8 cellular contexts compared by ENCODE assay signal in genomic region chr6:26420607-26421235, GRCh38. TPM values are rescaled to one million over a fixed set of nuclear protein-coding genes. Genes with fewer than 3 reads are reported as not detected.
DNase-seq lines count a peak whose midpoint lies in the region; ATAC-seq and TF ChIP-seq lines count a peak whose summit lies in the region.

No MANE protein-coding gene starts in this region.

- peak; percentile 43 for TF ChIP-seq CTCF in AG09309 (IDR thresholded peaks at IDR 0.05; ENCODE audit: control insufficient read depth, insufficient read depth, low read depth, low read length, missing control alignments)
- peak; percentile 74 for TF ChIP-seq CTCF in GM12864 (IDR thresholded peaks at IDR 0.05; ENCODE audit: low read depth, low read length, missing control alignments)
- TF ChIP-seq CTCF in lower leg skin (IDR thresholded peaks at IDR 0.05): no peak

- H3K9ac ChIP-seq in rectal smooth muscle tissue (ENCODE audit: low read length): no peak overlapping the region

- H3K9me3 ChIP-seq in KOPT-K1 (ENCODE audit: insufficient read depth, low read length, poor library complexity, severe bottlenecking): peaks cover 22% of the 10 kb centered on the region

- ATAC-seq in left ventricle myocardium superior: peak; percentile 44
- ATAC-seq in GM18517 (IDR thresholded peaks at IDR 0.05; ENCODE audit: unreplicated experiment): no peak

- WGBS in lower leg skin, 2 donors: 16 to 22% methylated on average over 6 of the region's 6 CpGs

- peak overlapping the region; percentile 64 for H3K27ac ChIP-seq in KOPT-K1 (ENCODE audit: low read depth, low read length, poor library complexity, severe bottlenecking)
- H3K27ac ChIP-seq in rectal smooth muscle tissue (ENCODE audit: low read depth, low read length): peak overlapping the region; percentile 71

- TF ChIP-seq POLR2A in lower leg skin (IDR thresholded peaks at IDR 0.05): no peak

- H3K36me3 ChIP-seq in KOPT-K1 (ENCODE audit: insufficient read depth, low read length) (no peaks in the 10 kb centered on the region), rectal smooth muscle tissue (ENCODE audit: control insufficient read depth, insufficient read depth, low read length) (no peaks in the 10 kb centered on the region)

- peaks cover 5% of the 10 kb centered on the region for H3K4me1 ChIP-seq in rectal smooth muscle tissue (ENCODE audit: control insufficient read depth, insufficient read depth, low read length)

- no peaks in the 10 kb centered on the region for H3K27me3 ChIP-seq in rectal smooth muscle tissue (ENCODE audit: control insufficient read depth, insufficient read depth, low read length)

- peak overlapping the region; percentile 16 for H3K4me3 ChIP-seq in AG09309 (ENCODE audit: control insufficient read depth, low read depth, low read length)
- H3K4me3 ChIP-seq in GM12864 (ENCODE audit: low read depth, low read length): peak overlapping the region; percentile 75; the same call in 1 of the 2 replicates
- peak overlapping the region; percentile 37 for H3K4me3 ChIP-seq in rectal smooth muscle tissue (ENCODE audit: low read length)
- no peak overlapping the region for H3K4me3 ChIP-seq in lower leg skin (ENCODE audit: low read depth, poor library complexity, severe bottlenecking)

- no peak for DNase-seq in AG09309 (ENCODE audit: low read depth)
- DNase-seq in GM12864 (ENCODE audit: low read depth): no peak
- DNase-seq in activated naive CD4-positive, alpha-beta T cell treated with anti-CD3 and anti-CD28 coated beads, Interleukin-2, amount 50 U/mL, for 16 hours: peak; percentile 16
- DNase-seq in left ventricle myocardium superior: no peak
- no peak for DNase-seq in lower leg skin (ENCODE audit: low spot score in 2 of 2)

- intact Hi-C loops in left ventricle myocardium superior (cut with micrococcal nuclease): no loop called here
- intact Hi-C loops in lower leg skin (cut with DNase I; ENCODE audit: low total_unique reads): no loop called here

RNA-seq across cellular contexts. Expression of gene BTN3A1, which starts 18.6 kb away (rescaled TPM):
- 9.4 TPM for total RNA-seq in left ventricle myocardium superior
- total RNA-seq in lower leg skin: 10 to 100 TPM; 10.4 to 17.7 (median 15.1) TPM

RNA-seq across cellular contexts. Expression of gene BTN3A3, which starts 19.6 kb away (rescaled TPM):
- total RNA-seq in left ventricle myocardium superior (8.9 TPM), lower leg skin (10 to 100 TPM in 2 of 4 donors, 1 to 10 TPM in 2; 4.5 to 16.7 (median 11.3) TPM)

RNA-seq across cellular contexts. Expression of gene BTN2A1, which starts 37.0 kb away (rescaled TPM):
- total RNA-seq in left ventricle myocardium superior: 14.6 TPM
- total RNA-seq in lower leg skin: 10 to 100 TPM in 3 of 4 donors, 1 to 10 TPM in 1; 9.9 to 16.4 (median 12.0) TPM

RNA-seq across cellular contexts. Expression of gene BTN2A2, which starts 37.8 kb away (rescaled TPM):
- total RNA-seq in left ventricle myocardium superior: 4.5 TPM
- total RNA-seq in lower leg skin: 10 to 100 TPM in 2 of 4 donors, 1 to 10 TPM in 2; 8.0 to 14.4 (median 10.2) TPM

RNA-seq across cellular contexts. Expression of gene BTN3A2, which starts 55.7 kb away (rescaled TPM):
- total RNA-seq in left ventricle myocardium superior: 15.5 TPM
- total RNA-seq in lower leg skin: 10 to 100 TPM in 3 of 4 donors, 1 to 10 TPM in 1; 9.9 to 26.8 (median 18.5) TPM

Comparison
In these comparisons a context has a peak if more than half of its experiments do, and no peak if none do; other contexts are left out.
1. CTCF ChIP-seq: peak in AG09309 (single experiment) and GM12864 (single experiment); none in lower leg skin (0 of 3).